27 cellular contexts compared by ENCODE assay signal in the genomic region with DNA sequence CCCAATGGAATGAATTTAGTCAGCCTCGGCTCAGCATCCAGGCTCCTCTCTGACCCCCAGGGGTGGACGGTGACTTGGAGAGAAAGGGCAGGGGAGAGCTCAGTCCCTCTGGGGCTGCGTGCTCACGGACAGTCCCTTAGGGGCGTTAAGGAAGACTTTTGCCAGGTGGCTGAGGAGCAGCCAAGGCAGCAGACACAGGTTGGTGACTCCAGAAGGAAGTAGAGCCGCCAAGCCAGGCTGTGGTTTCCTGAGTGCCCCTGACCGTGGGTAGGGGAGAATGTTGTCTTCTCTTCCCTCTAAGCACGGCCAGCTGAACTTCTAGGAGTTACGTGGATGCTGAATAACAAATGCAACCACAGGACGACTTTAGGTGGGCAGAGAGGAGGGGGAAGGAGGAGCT.
DNase-seq lines count a peak whose midpoint lies in the region; ATAC-seq and TF ChIP-seq lines count a peak whose summit lies in the region.
"Had no signal": no experiment of that assay in that cellular context is flagged by ENCODE, and none has a peak within 500 bp of the region (broad histone marks: within the 10 kb centered on the region; RNA-seq: fewer than 3 reads in every experiment).

No MANE protein-coding gene starts in this region.

- H2AFZ ChIP-seq in DND-41 (ENCODE audit: low read depth, low read length): no peak overlapping the region
- H2AFZ ChIP-seq in OCI-LY3 (ENCODE audit: low read depth, low read length): peak overlapping the region; percentile 9; the same call in 1 of the 2 replicates
- H2AFZ ChIP-seq: GM23248, neural progenitor cell, parathyroid adenoma had no signal

- H3K4me1 Mint-ChIP-seq in activated CD8-positive, alpha-beta memory T cell treated with anti-CD3 and anti-CD28 coated beads, Interleukin-2, amount 10 ng/mL, durations not matched to agents 7 days and 5 days: peaks cover 54% of the 10 kb centered on the region
- H3K4me1 Mint-ChIP-seq in naive B cell: peaks cover 27 to 51% (median 39%) of the 10 kb centered on the region in 3 donors
- peaks cover 0 to 6% of the 10 kb centered on the region in 2 donors for H3K4me1 Mint-ChIP-seq in effector memory CD8-positive, alpha-beta T cell (ENCODE audit: low read depth in 2 of 2)

- H3K27me3 Mint-ChIP-seq in activated CD8-positive, alpha-beta memory T cell treated with anti-CD3 and anti-CD28 coated beads, Interleukin-2, amount 10 ng/mL, durations not matched to agents 7 days and 5 days: no peaks in the 10 kb centered on the region
- no peaks in the 10 kb centered on the region for H3K27me3 Mint-ChIP-seq in naive B cell
- H3K27me3 Mint-ChIP-seq in effector memory CD8-positive, alpha-beta T cell: no peaks in the 10 kb centered on the region

- H3K4me2 ChIP-seq in DND-41 (ENCODE audit: insufficient read depth, low read length) (peak overlapping the region; percentile 58; the same call in 1 of the 2 replicates), OCI-LY3 (ENCODE audit: low read length) (peak overlapping the region; percentile 92)
- H3K4me2 ChIP-seq: neural progenitor cell, smooth muscle cell had no signal

- peak overlapping the region; percentile 98 for H3K27ac Mint-ChIP-seq in activated CD8-positive, alpha-beta memory T cell treated with anti-CD3 and anti-CD28 coated beads, Interleukin-2, amount 10 ng/mL, durations not matched to agents 7 days and 5 days
- H3K27ac Mint-ChIP-seq in naive B cell: peak overlapping the region in 3 of 6 donors; percentile 65 to 77 (median 69)
- peak overlapping the region in 1 of 2 donors; percentile 52 for H3K27ac Mint-ChIP-seq in effector memory CD8-positive, alpha-beta T cell
- H3K27ac Mint-ChIP-seq: neural progenitor cell had no signal

- no peak for ATAC-seq in activated CD8-positive, alpha-beta memory T cell treated with anti-CD3 and anti-CD28 coated beads, Interleukin-2, amount 10 ng/mL, durations not matched to agents 7 days and 5 days
- ATAC-seq in DND-41 (ENCODE audit: insufficient read depth, low read depth) (no peak), naive B cell (ENCODE audit: low read depth in 2 of 2) (peak; percentile 43 to 52)
- ATAC-seq in effector memory CD8-positive, alpha-beta T cell (replicated peaks): no peak
- ATAC-seq: mucosa of descending colon had no signal

- no peak overlapping the region for H3K4me3 Mint-ChIP-seq in activated CD8-positive, alpha-beta memory T cell treated with anti-CD3 and anti-CD28 coated beads, Interleukin-2, amount 10 ng/mL, durations not matched to agents 7 days and 5 days
- H3K4me3 Mint-ChIP-seq in naive B cell: peak overlapping the region; percentile 55 to 84 (median 79)
- no peak overlapping the region for H3K4me3 Mint-ChIP-seq in effector memory CD8-positive, alpha-beta T cell
- H3K4me3 Mint-ChIP-seq: neural progenitor cell had no signal

- TF ChIP-seq CTCF in DND-41 (IDR thresholded peaks at IDR 0.05; ENCODE audit: borderline replicate concordance, extremely low read depth, low read length, poor library complexity, severe bottlenecking) (no peak), OCI-LY3 (IDR thresholded peaks at IDR 0.05; ENCODE audit: low read depth, low read length) (no peak)

- peaks cover 29% of the 10 kb centered on the region for H3K4me1 ChIP-seq in DND-41 (ENCODE audit: insufficient read depth, low read length)
- peaks cover 43% of the 10 kb centered on the region for H3K4me1 ChIP-seq in OCI-LY3 (ENCODE audit: low read length)
- H3K4me1 ChIP-seq: breast epithelium, neural progenitor cell, parathyroid adenoma, tibial artery had no signal

- no peaks in the 10 kb centered on the region for H3K9me3 Mint-ChIP-seq in activated CD8-positive, alpha-beta memory T cell treated with anti-CD3 and anti-CD28 coated beads, Interleukin-2, amount 10 ng/mL, durations not matched to agents 7 days and 5 days (ENCODE audit: low read depth)
- H3K9me3 Mint-ChIP-seq in naive B cell: peaks cover 0 to 3% (median 0%) of the 10 kb centered on the region in 7 donors
- no peaks in the 10 kb centered on the region for H3K9me3 Mint-ChIP-seq in effector memory CD8-positive, alpha-beta T cell

- no peaks in the 10 kb centered on the region for H4K20me1 ChIP-seq in DND-41 (ENCODE audit: insufficient read depth, low read length)
- H4K20me1 ChIP-seq in OCI-LY3 (ENCODE audit: insufficient read depth, low read length): no peaks in the 10 kb centered on the region

- no peak for DNase-seq in activated CD8-positive, alpha-beta memory T cell treated with anti-CD3 and anti-CD28 coated beads, Interleukin-2, amount 10 ng/mL, durations not matched to agents 7 days and 5 days
- DNase-seq in activated CD8-positive, alpha-beta memory T cell treated with anti-CD3 and anti-CD28 coated beads, Interleukin-2, amount 50 U/mL, for 4 hours: no peak
- DNase-seq in DND-41: peak; percentile 18
- no peak for DNase-seq in naive B cell
- DNase-seq in cerebellum (ENCODE audit: low spot score): no peak
- no peak for DNase-seq in effector memory CD8-positive, alpha-beta T cell
- DNase-seq: activated naive CD4-positive, alpha-beta T cell; EL; GM23248; mucosa of descending colon; NCI-H1048; NCI-H1694; NCI-H446 treated with DMSO at 0.1 percent for 48 hours; NCI-H82; OCI-M1; stimulated activated CD4-positive, alpha-beta T cell treated with anti-CD3 and anti-CD28 coated beads, Interleukin-1b, Interleukin-23, amount 100 ng/mL, for 48 hours; stimulated activated CD8-positive, alpha-beta memory T cell treated with anti-CD3 and anti-CD28 coated beads, Interleukin-4, amount 100 ng/mL, for 48 hours; tibial artery had no signal

- H3K4me3 ChIP-seq in DND-41 (ENCODE audit: low read depth in 1 of 2, low read length in 2 of 2) (no peak overlapping the region), OCI-LY3 (ENCODE audit: low read length) (peak overlapping the region; percentile 67; the same call in 1 of the 2 replicates)
- H3K4me3 ChIP-seq: breast epithelium, coronary artery, GM23248, lung, mucosa of descending colon, neural progenitor cell, smooth muscle cell, tibial artery had no signal

- H3K27me3 ChIP-seq in DND-41 (ENCODE audit: insufficient read depth, low read length, poor library complexity) (no peaks in the 10 kb centered on the region), OCI-LY3 (ENCODE audit: low read depth, low read length) (no peaks in the 10 kb centered on the region)
- H3K27me3 ChIP-seq: neural progenitor cell, tibial artery had no signal

- H3K36me3 ChIP-seq in DND-41 (ENCODE audit: insufficient read depth, low read length) (no peaks in the 10 kb centered on the region), OCI-LY3 (replicated peaks; ENCODE audit: low read depth, low read length) (no peaks in the 10 kb centered on the region)
- H3K36me3 ChIP-seq: breast epithelium, neural progenitor cell, tibial artery had no signal

- CTCF ChIA-PET in activated CD8-positive, alpha-beta memory T cell treated with anti-CD3 and anti-CD28 coated beads, Interleukin-2, amount 10 ng/mL, durations not matched to agents 7 days and 5 days (lab: Charles Lee): interaction anchor here (1.1 kb wide), 1 partner anchor 8 kb away, joined by 4 read pairs; no protein-coding TSS in a partner anchor

- H3K27ac ChIP-seq in DND-41 (ENCODE audit: low read length) (peak overlapping the region; percentile 86; the same call in 1 of the 2 replicates), OCI-LY3 (ENCODE audit: low read length) (no peak overlapping the region)
- H3K27ac ChIP-seq: breast epithelium, C4-2B, coronary artery, GM23248, neural progenitor cell, parathyroid adenoma, tibial artery, VCaP had no signal

- H3K79me2 ChIP-seq in DND-41 (ENCODE audit: insufficient read depth, low read length): no peaks in the 10 kb centered on the region
- no peaks in the 10 kb centered on the region for H3K79me2 ChIP-seq in OCI-LY3 (ENCODE audit: low read length)
- H3K79me2 ChIP-seq: parathyroid adenoma had no signal

- H3K36me3 Mint-ChIP-seq in activated CD8-positive, alpha-beta memory T cell treated with anti-CD3 and anti-CD28 coated beads, Interleukin-2, amount 10 ng/mL, durations not matched to agents 7 days and 5 days: peaks cover 7% of the 10 kb centered on the region
- H3K36me3 Mint-ChIP-seq in naive B cell: no peaks in the 10 kb centered on the region
- H3K36me3 Mint-ChIP-seq in effector memory CD8-positive, alpha-beta T cell (ENCODE audit: insufficient read depth): peaks cover 3% of the 10 kb centered on the region
- H3K36me3 Mint-ChIP-seq: neural progenitor cell had no signal

- H3K9ac ChIP-seq in DND-41 (ENCODE audit: low read depth, low read length) (no peak overlapping the region), OCI-LY3 (ENCODE audit: low read length) (no peak overlapping the region)
- H3K9ac ChIP-seq: GM23248, neural progenitor cell, parathyroid adenoma had no signal

- no peaks in the 10 kb centered on the region for H3K9me3 ChIP-seq in DND-41 (ENCODE audit: insufficient read depth, low read length, severe bottlenecking)
- no peaks in the 10 kb centered on the region for H3K9me3 ChIP-seq in OCI-LY3 (ENCODE audit: insufficient read depth, low read length)
- H3K9me3 ChIP-seq: breast epithelium, mucosa of descending colon, tibial artery had no signal

Comparison
In these comparisons a context has a peak if more than half of its experiments do, and no peak if none do; other contexts are left out.
1. ATAC-seq: peak in naive B cell (2 of 2); none in activated CD8-positive, alpha-beta memory T cell treated with anti-CD3 and anti-CD28 coated beads, Interleukin-2, amount 10 ng/mL, durations not matched to agents 7 days and 5 days (single experiment), DND-41 (single experiment) and effector memory CD8-positive, alpha-beta T cell (single experiment).
2. H3K4me3 Mint-ChIP-seq: peak in naive B cell (8 of 8); none in activated CD8-positive, alpha-beta memory T cell treated with anti-CD3 and anti-CD28 coated beads, Interleukin-2, amount 10 ng/mL, durations not matched to agents 7 days and 5 days (single experiment) and effector memory CD8-positive, alpha-beta T cell (0 of 2).